27 cellular contexts compared by ENCODE assay signal in the genomic region with DNA sequence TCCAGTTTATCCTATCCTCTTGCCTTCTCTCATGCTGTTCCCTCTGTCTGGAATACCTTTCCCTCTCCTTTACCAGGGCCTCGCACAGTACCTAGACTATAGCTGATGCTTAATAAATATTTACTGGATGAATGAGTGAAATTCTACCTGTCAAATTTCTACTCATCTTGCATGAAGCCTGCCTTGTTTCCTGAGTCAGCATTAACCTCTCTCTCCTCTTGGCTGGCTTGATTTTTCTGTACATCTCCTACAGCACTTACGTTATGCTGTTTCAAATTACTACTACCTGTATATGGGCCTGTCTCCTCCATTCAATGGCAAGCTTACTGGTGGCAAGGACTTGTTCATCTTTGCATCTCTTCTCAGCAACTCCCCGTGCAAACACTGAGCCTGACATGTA.
"Had no signal": no experiment of that assay in that cellular context is flagged by ENCODE, and none has a peak within 500 bp of the region (broad histone marks: within the 10 kb centered on the region; RNA-seq: fewer than 3 reads in every experiment).

No MANE protein-coding gene starts in this region.

- H3K27ac ChIP-seq: ascending aorta, cardiac muscle cell, VCaP had no signal

- H3K9me3 ChIP-seq: ascending aorta had no signal

- H3K4me3 ChIP-seq: ascending aorta, cardiac muscle cell had no signal

- FAIRE-seq: bronchial epithelial cell, TTC549 had no signal

- ATAC-seq: activated CD8-positive, alpha-beta T cell treated with anti-CD3 and anti-CD28 coated beads for 36 hours; activated naive CD8-positive, alpha-beta T cell treated with anti-CD3 and anti-CD28 coated beads, Interleukin-2, amount 50 U/mL, for 24 hours had no signal

- H3K4me1 ChIP-seq: ascending aorta had no signal

- H3K36me3 ChIP-seq: ascending aorta, cardiac muscle cell had no signal

- DNase-seq: activated B cell treated with CpG ODN at 0.5 μM for 24 hours; activated CD4-positive, alpha-beta memory T cell treated with anti-CD3 and anti-CD28 coated beads for 36 hours; activated CD4-positive, alpha-beta T cell treated with anti-CD3 and anti-CD28 coated beads for 4 hours; activated CD4-positive, alpha-beta T cell treated with anti-CD3 and anti-CD28 coated beads, Interleukin-2, amount 10 ng/mL, durations not matched to agents 24 days and 14 days; activated CD4-positive, alpha-beta T cell treated with anti-CD3 and anti-CD28 coated beads, Interleukin-2, amount 50 U/mL, for 1 hour; activated CD4-positive, alpha-beta T cell treated with anti-CD3 and anti-CD28 coated beads, Interleukin-2, amount 50 U/mL, for 4 hours; activated CD4-positive, CD25-positive, alpha-beta regulatory T cell treated with anti-CD3 and anti-CD28 coated beads, Interleukin-2, amount 50 U/mL, for 72 hours; activated CD8-positive, alpha-beta memory T cell treated with anti-CD3 and anti-CD28 coated beads, Interleukin-2, amount 50 U/mL, for 4 hours; activated CD8-positive, alpha-beta T cell treated with anti-CD3 and anti-CD28 coated beads for 36 hours; activated effector memory CD4-positive, alpha-beta T cell treated with Interleukin-2 at 50 U/mL for 16 hours; activated gamma-delta T cell; activated naive CD4-positive, alpha-beta T cell treated with anti-CD3 and anti-CD28 coated beads, Interleukin-2, amount 10 ng/mL, durations not matched to agents 7 days and 5 days; activated naive CD4-positive, alpha-beta T cell treated with Interleukin-2 at 50 U/mL for 16 hours; activated naive CD8-positive, alpha-beta T cell treated with anti-CD3 and anti-CD28 coated beads, Interleukin-2, amount 10 ng/mL, durations not matched to agents 7 days and 5 days; activated naive CD8-positive, alpha-beta T cell treated with anti-CD3 and anti-CD28 coated beads, Interleukin-2, amount 50 U/mL, for 24 hours; activated T-cell treated with anti-CD3 and anti-CD28 coated beads for 4 hours; activated T-cell treated with anti-CD3 and anti-CD28 coated beads, Interleukin-2, amount 50 U/mL, for 1 hour; activated T-cell treated with anti-CD3 and anti-CD28 coated beads, Interleukin-2, amount 50 U/mL, for 48 hours; amygdala; anterior cingulate cortex; T-helper 2 cell; T-helper 9 cell had no signal

- H3K27me3 ChIP-seq: ascending aorta, cardiac muscle cell had no signal
